In genomic region chr12:67263416-67263960, GRCh38 we compare ENCODE assay signal across 16 cellular contexts. TPM values are rescaled to one million over a fixed set of nuclear protein-coding genes. Genes with fewer than 3 reads are reported as not detected.
DNase-seq lines count a peak whose midpoint lies in the region; ATAC-seq, FAIRE-seq and TF ChIP-seq lines count a peak whose summit lies in the region.
"Had no signal": no experiment of that assay in that cellular context is flagged by ENCODE, and none has a peak within 500 bp of the region (broad histone marks: within the 10 kb centered on the region; RNA-seq: fewer than 3 reads in every experiment).

No MANE protein-coding gene starts in this region.

- no peak overlapping the region for H3K4me2 ChIP-seq in K562 (ENCODE audit: insufficient read depth, low read length)
- H3K4me2 ChIP-seq: GM23338 had no signal

- no peak overlapping the region for H3K27ac ChIP-seq in SJCRH30
- H3K27ac ChIP-seq in K562 (ENCODE audit: extremely low read depth, low read depth, low read length), result no peak overlapping the region
- H3K27ac ChIP-seq: C4-2B had no signal

- no peak overlapping the region for H3K4me3 Mint-ChIP-seq in mesothelial cell of epicardium
- H3K4me3 Mint-ChIP-seq: CD8-positive, alpha-beta T cell; GM23338 had no signal

- no peaks in the 10 kb centered on the region for H3K9me3 ChIP-seq in SJCRH30 (replicated peaks)
- 0 out of 2 replicates have a peak, but pooled peaks cover 3% of the 10 kb centered on the region for H3K9me3 ChIP-seq in K562 (replicated peaks; ENCODE audit: control insufficient read depth, insufficient read depth, low read depth, low read length)
- H3K9me3 ChIP-seq: BE2C had no signal

- H3K27me3 Mint-ChIP-seq in mesothelial cell of epicardium (ENCODE audit: low read depth), result no peaks in the 10 kb centered on the region
- H3K27me3 Mint-ChIP-seq: IgD-negative memory B cell had no signal

- H3K9ac ChIP-seq in K562 (ENCODE audit: insufficient read depth in 1 of 2, low read depth in 2 of 2, low read length in 2 of 2), result no peak overlapping the region

- no peaks in the 10 kb centered on the region; the same call in 2 of the 3 replicates for H3K79me2 ChIP-seq in K562 (ENCODE audit: control insufficient read depth, insufficient read depth, low read length)

- H3K4me1 Mint-ChIP-seq in mesothelial cell of epicardium, result peaks cover 42% of the 10 kb centered on the region

- H4K20me1 ChIP-seq in K562 (replicated peaks; ENCODE audit: control insufficient read depth, insufficient read depth, low read length), result no peaks in the 10 kb centered on the region

- POLR2A ChIA-PET in HEK293T (lab: Yijun Ruan, JAX), result no interaction called here
- POLR2A ChIA-PET in K562 (lab: Yijun Ruan, JAX), result no interaction called here

- H3K4me3 ChIP-seq in SJCRH30 (no peak overlapping the region), K562 (no peak overlapping the region)
- H3K4me3 ChIP-seq: GM23338 had no signal

- TF ChIP-seq RAD21 in K562 (CRISPR knock-in tag; conservative IDR thresholded peaks at IDR 0.05 in 1 of 2, IDR thresholded peaks at IDR 0.05 in 1 of 2), result no peak

- no peaks in the 10 kb centered on the region for H3K9me3 Mint-ChIP-seq in mesothelial cell of epicardium
- H3K9me3 Mint-ChIP-seq: CD8-positive, alpha-beta T cell; IgD-negative memory B cell had no signal

- no peak for TF ChIP-seq POLR2A in K562 (conservative IDR thresholded peaks at IDR 0.05)

- H3K9me1 ChIP-seq in K562 (ENCODE audit: control insufficient read depth, insufficient read depth, low read length), result no peaks in the 10 kb centered on the region

- CTCF ChIA-PET in HEK293T (lab: Yijun Ruan, JAX) (no interaction called here), K562 (lab: Yijun Ruan, JAX; ENCODE audit: low intra/inter-chr PET ratio) (no interaction called here)

- FAIRE-seq in K562 (lab: Jason Lieb, UNC) (no peak), D721Med (lab: Jason Lieb, UNC) (no peak)
- FAIRE-seq: A204.1 had no signal

- no TSS peak for BruUV-seq in K562 (replicated peaks; lab: Mats Ljungman, UMichigan)

- no peaks in the 10 kb centered on the region for H3K27me3 ChIP-seq in SJCRH30
- no peaks in the 10 kb centered on the region for H3K27me3 ChIP-seq in K562 (ENCODE audit: control insufficient read depth in 2 of 2, insufficient read depth in 2 of 2, low read length in 2 of 2)
- H3K27me3 ChIP-seq: BE2C had no signal

- TF ChIP-seq EP300 in K562 (IDR thresholded peaks at IDR 0.05; ENCODE audit: low read length), result no peak

- in situ Hi-C loops in K562 (cut with MboI), result no loop called here

- H3K27ac Mint-ChIP-seq in mesothelial cell of epicardium, result peak overlapping the region; percentile 84
- H3K27ac Mint-ChIP-seq: CD8-positive, alpha-beta T cell; GM23338; IgD-negative memory B cell had no signal

- intact Hi-C loops in K562 (cut with micrococcal nuclease), result no loop called here

- WGBS in K562 (ENCODE audit: insufficient coverage, low coverage, missing lambda C conversion rate), result 51% methylated on average over 5 of the region's 5 CpGs

- DNase-seq in HEK293T (ENCODE audit: extremely low spot score) (no peak), SJCRH30 (peak; percentile 60 to 81), K562 (ENCODE audit: extremely low read depth in 1 of 4, low spot score in 3 of 4) (no peak), mesothelial cell of epicardium (ENCODE audit: low spot score in 2 of 2, unreplicated experiment in 2 of 2) (no peak), D721Med (ENCODE audit: insufficient read length, low spot score) (no peak), NCI-H1105 (lab: John Stamatoyannopoulos, UW) (no peak), foreskin melanocyte (no peak)
- DNase-seq: BE2C; CD8-positive, alpha-beta T cell; COR-L47; H7 had no signal

- peak overlapping the region; percentile 41; the same call in 1 of the 2 replicates for H2AFZ ChIP-seq in K562 (ENCODE audit: low read depth, low read length)
- H2AFZ ChIP-seq: GM23338 had no signal

- H3K36me3 ChIP-seq in SJCRH30 (no peaks in the 10 kb centered on the region), K562 (ENCODE audit: control insufficient read depth, insufficient read depth, low read length) (no peaks in the 10 kb centered on the region)
- H3K36me3 ChIP-seq: BE2C had no signal

- no peaks in the 10 kb centered on the region for H3K36me3 Mint-ChIP-seq in mesothelial cell of epicardium
- H3K36me3 Mint-ChIP-seq: CD8-positive, alpha-beta T cell; IgD-negative memory B cell had no signal

- TF ChIP-seq CTCF in K562 (IDR thresholded peaks at IDR 0.05 in 2 of 3, conservative IDR thresholded peaks at IDR 0.05 in 1 of 3; ENCODE audit: insufficient read depth in 2 of 3, low read depth in 1 of 3, low read length in 3 of 3), result no peak
- TF ChIP-seq CTCF in mesothelial cell of epicardium (IDR thresholded peaks at IDR 0.05; ENCODE audit: unreplicated experiment), result no peak
- no peak for TF ChIP-seq CTCF in D721Med (IDR thresholded peaks at IDR 0.05; ENCODE audit: insufficient read depth, missing control alignments)

- no peak for ATAC-seq in K562
- ATAC-seq in esophagus mucosa, result no peak
- ATAC-seq: CD8-positive, alpha-beta T cell; GM23338 had no signal

- H3K4me1 ChIP-seq in SJCRH30, result peaks cover 9% of the 10 kb centered on the region
- H3K4me1 ChIP-seq in K562 (replicated peaks in 1 of 2; ENCODE audit: control insufficient read depth in 2 of 2, insufficient read depth in 2 of 2, low read length in 2 of 2), result peaks cover 0 to 4% of the 10 kb centered on the region in 2 experiments; a peak in 2 of 5 replicates
- H3K4me1 ChIP-seq: BE2C had no signal

TF ChIP-seq in HEK293T, 16 proteins besides CTCF, POLR2A, EP300 and RAD21:
- no peak for TF ChIP-seq SUZ12 (IDR thresholded peaks at IDR 0.05)
- TF ChIP-seq, protein P1, sequence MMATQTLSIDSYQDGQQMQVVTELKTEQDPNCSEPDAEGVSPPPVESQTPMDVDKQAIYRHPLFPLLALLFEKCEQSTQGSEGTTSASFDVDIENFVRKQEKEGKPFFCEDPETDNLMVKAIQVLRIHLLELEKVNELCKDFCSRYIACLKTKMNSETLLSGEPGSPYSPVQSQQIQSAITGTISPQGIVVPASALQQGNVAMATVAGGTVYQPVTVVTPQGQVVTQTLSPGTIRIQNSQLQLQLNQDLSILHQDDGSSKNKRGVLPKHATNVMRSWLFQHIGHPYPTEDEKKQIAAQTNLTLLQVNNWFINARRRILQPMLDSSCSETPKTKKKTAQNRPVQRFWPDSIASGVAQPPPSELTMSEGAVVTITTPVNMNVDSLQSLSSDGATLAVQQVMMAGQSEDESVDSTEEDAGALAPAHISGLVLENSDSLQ (IDR thresholded peaks at IDR 0.05), result peak; percentile 75

TF ChIP-seq in K562, 482 proteins besides CTCF, POLR2A, EP300 and RAD21 (continues in another document):
- TF ChIP-seq ZFP1 (CRISPR knock-in tag; IDR thresholded peaks at IDR 0.05), result no peak
- TF ChIP-seq BRD4 (IDR thresholded peaks at IDR 0.05), result no peak
- no peak for TF ChIP-seq COPS2 (conservative IDR thresholded peaks at IDR 0.05)
- no peak for TF ChIP-seq SAP30 (IDR thresholded peaks at IDR 0.05; ENCODE audit: borderline replicate concordance, insufficient read depth, low read depth, low read length, poor library complexity, severe bottlenecking)

RNA-seq across cellular contexts. Expression of gene CAND1, which starts 5.7 kb away (rescaled TPM):
- total RNA-seq in SJCRH30 (2014; rRNA removed; shearing (Covaris generic)), result 159 and 173 TPM in 2 replicates
- 52.0 and 222 TPM in 2 replicates for total RNA-seq in K562 (2011; cell fraction: chromatin; rRNA removed; ENCODE audit: low replicate concordance)
- 26.5 and 37.0 TPM in 2 replicates for total RNA-seq in K562 (2011; cell fraction: nucleolus; rRNA removed)
- 70.0 and 96.4 TPM in 2 replicates for total RNA-seq in K562 (2011; cell fraction: nucleoplasm; rRNA removed)
- total RNA-seq in K562 (2014; rRNA removed) (77.5 and 97.2 TPM in 2 replicates), K562 (2014; rRNA removed; fragmentation: Illumina TruSeq; extraction: Trizol) (116 and 127 TPM in 2 replicates), K562 (2015; rRNA removed; fragmentation: Illumina TruSeq; extraction: Trizol) (72.7 and 80.0 TPM in 2 replicates), K562 (2021) (142 and 144 TPM in 2 replicates), mesothelial cell of epicardium (270 to 278 TPM (median 270 TPM) in 3 replicates), esophagus mucosa (83.6 TPM)
- polyA plus RNA-seq in K562 (2011; rRNA removed) (134 and 167 TPM in 2 replicates), K562 (2014; fragmentation: Illumina TruSeq; extraction: Trizol) (50.1 and 51.3 TPM in 2 replicates), K562 (2014; fragmentation: Nextera tagmentation; extraction: Ambion mirVana) (10 to 100 TPM; 24.0 to 32.3 TPM), K562 (2014; rRNA removed) (40.7 and 43.5 TPM in 2 replicates)
- 20.3 and 40.9 TPM in 2 replicates for polyA plus RNA-seq in K562 (2011; cell fraction: cytosol; rRNA removed)
- polyA plus RNA-seq in K562 (2011; cell fraction: nucleus; rRNA removed), result 42.3 and 66.0 TPM in 2 replicates
- 47.5 and 49.5 TPM in 2 replicates for polyA plus RNA-seq in K562 (2012)
- 204 and 240 TPM in 2 replicates for polyA minus RNA-seq in K562 (2011; rRNA and poly(A)+ RNA removed)
- polyA minus RNA-seq in K562 (2011; cell fraction: cytosol; rRNA and poly(A)+ RNA removed), result 63.5 and 70.4 TPM in 2 replicates
- 53.9 and 102 TPM in 2 replicates for polyA minus RNA-seq in K562 (2011; cell fraction: nucleus; rRNA and poly(A)+ RNA removed)

Comparison
In these comparisons a context has a peak if more than half of its experiments do, and no peak if none do; other contexts are left out.
1. DNase-seq: peak in SJCRH30 (2 of 2); none in HEK293T (single experiment), K562 (0 of 4), mesothelial cell of epicardium (0 of 2), D721Med (single experiment), NCI-H1105 (single experiment) and foreskin melanocyte (single experiment).